In the genomic region with DNA sequence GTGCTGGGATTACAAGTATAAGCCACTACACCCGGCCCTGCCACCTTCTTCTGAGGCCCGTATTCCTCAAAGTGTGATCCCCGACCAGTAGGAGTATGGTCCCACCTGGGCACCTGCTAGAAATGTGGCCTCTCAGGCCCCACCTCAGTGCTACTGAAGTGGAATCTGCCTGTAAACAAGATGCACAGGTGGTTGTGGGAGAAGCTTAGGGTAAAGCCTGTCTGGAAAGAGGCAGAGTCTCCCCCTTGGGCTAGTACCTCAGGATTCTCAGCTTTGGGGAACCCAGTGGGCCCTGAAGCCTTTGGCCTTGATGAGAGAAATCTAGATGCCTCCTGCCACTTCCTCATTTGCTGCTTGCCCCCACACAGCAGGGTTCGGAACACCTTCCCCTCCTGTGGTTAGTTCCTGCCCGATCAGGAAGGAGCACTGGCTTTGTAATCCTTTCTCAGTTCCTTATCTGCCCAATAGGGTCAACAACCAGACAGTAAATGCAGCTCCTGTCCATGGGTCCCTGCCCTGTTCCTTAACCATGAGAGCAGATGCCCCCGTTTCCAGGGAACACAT, we compare ENCODE assay signal across 8 cellular contexts. TPM values are rescaled to one million over a fixed set of nuclear protein-coding genes. Genes with fewer than 3 reads are reported as not detected.
DNase-seq lines count a peak whose midpoint lies in the region; ATAC-seq and TF ChIP-seq lines count a peak whose summit lies in the region.

No MANE protein-coding gene starts in this region.

- peak; percentile 82 for DNase-seq in Jurkat, Clone E6-1 (ENCODE audit: low read depth, low spot score)
- DNase-seq in ascending aorta (ENCODE audit: low spot score in 2 of 2), result peak in 1 of 2 donors; percentile 70
- DNase-seq in sigmoid colon, result no peak
- DNase-seq in GM03348 (ENCODE audit: low spot score), result no peak
- no peak for DNase-seq in islet precursor cell
- DNase-seq in cerebellar nuclear complex (lab: John Stamatoyannopoulos, UW), result no peak

- H3K4me3 ChIP-seq in GM12875 (ENCODE audit: low read depth, low read length) (peak overlapping the region; percentile 6), ascending aorta (no peak overlapping the region), sigmoid colon (no peak overlapping the region)
- no peak overlapping the region; the same call in 1 of the 2 replicates for H3K4me3 ChIP-seq in Jurkat, Clone E6-1 (ENCODE audit: low read length)

- TF ChIP-seq EP300 in sigmoid colon (IDR thresholded peaks at IDR 0.05), result no peak

- peaks cover 40 to 48% of the 10 kb centered on the region in 2 donors for H3K36me3 ChIP-seq in ascending aorta
- peaks cover 17 to 62% (median 30%) of the 10 kb centered on the region in 4 donors for H3K36me3 ChIP-seq in sigmoid colon

- 50 to 78% methylated on average over 6 of the region's 6 CpGs for WGBS in sigmoid colon, 2 donors

- 0 out of 2 replicates have a peak, but pooled peaks have one; percentile 19 for TF ChIP-seq CTCF in GM12875 (IDR thresholded peaks at IDR 0.05; ENCODE audit: borderline replicate concordance, insufficient read depth, low read depth, low read length)
- TF ChIP-seq CTCF in ascending aorta (IDR thresholded peaks at IDR 0.05), result peak in 1 of 3 experiments; percentile 15
- no peak for TF ChIP-seq CTCF in sigmoid colon (IDR thresholded peaks at IDR 0.05)

- ATAC-seq in GM21515 (IDR thresholded peaks at IDR 0.05; ENCODE audit: unreplicated experiment), result peak; percentile 51

- no peaks in the 10 kb centered on the region for H3K9me3 ChIP-seq in ascending aorta
- no peaks in the 10 kb centered on the region for H3K9me3 ChIP-seq in sigmoid colon

- H3K27me3 ChIP-seq in ascending aorta (no peaks in the 10 kb centered on the region), sigmoid colon (no peaks in the 10 kb centered on the region)

- peak overlapping the region; percentile 42 to 98 for H3K27ac ChIP-seq in ascending aorta
- H3K27ac ChIP-seq in sigmoid colon, result peak overlapping the region; percentile 21 to 54 (median 40)

- no peak for TF ChIP-seq POLR2A in sigmoid colon (IDR thresholded peaks at IDR 0.05)

- intact Hi-C loops in ascending aorta (cut with DNase I), result no loop called here
- intact Hi-C loops in sigmoid colon (cut with DNase I), result no loop called here

- peaks cover 0 to 14% of the 10 kb centered on the region in 2 donors for H3K4me1 ChIP-seq in ascending aorta
- H3K4me1 ChIP-seq in sigmoid colon, result peaks cover 0 to 26% (median 10%) of the 10 kb centered on the region in 4 donors

RNA-seq across cellular contexts. Expression of gene TK2, which starts 25.2 kb away (rescaled TPM):
- polyA plus RNA-seq in Jurkat, Clone E6-1 (2012; ENCODE audit: insufficient read depth, insufficient read length), result 16.9 TPM
- total RNA-seq in ascending aorta (21.5 TPM), sigmoid colon (10 to 100 TPM; 17.6 to 32.7 (median 22.2) TPM)
- 10 to 100 TPM in 2 of 3 donors, 1 to 10 TPM in 1; 9.6 to 15.0 (median 11.6) TPM for polyA plus RNA-seq in sigmoid colon

RNA-seq across cellular contexts. Expression of gene CKLF, which starts 27.7 kb away (rescaled TPM):
- polyA plus RNA-seq in Jurkat, Clone E6-1 (2012; ENCODE audit: insufficient read depth, insufficient read length), result 665 TPM
- total RNA-seq in ascending aorta (not detected), sigmoid colon (10 to 100 TPM; 24.1 to 53.6 (median 37.3) TPM)
- 10 to 100 TPM; 40.2 to 57.4 (median 48.6) TPM for polyA plus RNA-seq in sigmoid colon

RNA-seq across cellular contexts. Expression of gene CMTM1, which starts 41.6 kb away (rescaled TPM):
- polyA plus RNA-seq in Jurkat, Clone E6-1 (2012; ENCODE audit: insufficient read depth, insufficient read length), result 17.6 TPM
- total RNA-seq in ascending aorta (not detected), sigmoid colon (1 to 10 TPM in 3 of 4 donors, under 1 TPM in 1; 0.71 to 3.0 (median 1.6) TPM)
- under 1 TPM in 1 of 3 donors, not detected in 2; 0.85 TPM for polyA plus RNA-seq in sigmoid colon

RNA-seq across cellular contexts. Expression of gene CMTM2, which starts 54.6 kb away (rescaled TPM):
- 2.6 TPM for polyA plus RNA-seq in Jurkat, Clone E6-1 (2012; ENCODE audit: insufficient read depth, insufficient read length)
- total RNA-seq in ascending aorta (not detected), sigmoid colon (under 1 TPM in 1 of 4 donors, not detected in 3; 0.33 TPM)
- polyA plus RNA-seq in sigmoid colon, result not detected

Comparison
In these comparisons a context has a peak if more than half of its experiments do, and no peak if none do; other contexts are left out.
1. RNA of gene CKLF, which starts 27.7 kb away (total RNA-seq): 24.1 to 53.6 TPM in sigmoid colon; not detected in ascending aorta (single experiment); every median in the first group is over 10 times any median in the second.